In genomic region chr17:1040216-1040600, GRCh38 we compare ENCODE assay signal across 12 cellular contexts. TPM values are rescaled to one million over a fixed set of nuclear protein-coding genes. Genes with fewer than 3 reads are reported as not detected.
A peak's percentile ranks its signal among the peaks of the same experiment; 100 is the strongest.
DNase-seq lines count a peak whose midpoint lies in the region; ATAC-seq, FAIRE-seq and TF ChIP-seq lines count a peak whose summit lies in the region.
"Had no signal": no experiment of that assay in that cellular context is flagged by ENCODE, and none has a peak within 500 bp of the region (broad histone marks: within the 10 kb centered on the region; RNA-seq: fewer than 3 reads in every experiment).

No MANE protein-coding gene starts in this region.

- TF ChIP-seq CTCF in right atrium auricular region (IDR thresholded peaks at IDR 0.05) (no peak), pancreas (IDR thresholded peaks at IDR 0.05) (no peak)

- intact Hi-C loops in pancreas (cut with DNase I) = no loop called here

- H3K4me1 ChIP-seq in right atrium auricular region = peaks cover 0 to 61% of the 10 kb centered on the region in 2 donors
- H3K4me1 ChIP-seq in pancreas = no peaks in the 10 kb centered on the region
- no peaks in the 10 kb centered on the region for H3K4me1 ChIP-seq in CD8-positive, alpha-beta memory T cell (ENCODE audit: insufficient read depth, low read length)

- CTCF ChIA-PET in CD8-positive, alpha-beta memory T cell (lab: Charles Lee) = no interaction called here

- peak; percentile 24 for ATAC-seq in stimulated activated naive CD8-positive, alpha-beta T cell treated with anti-CD3 and anti-CD28 coated beads, Interleukin-15, Interleukin-2, amounts not matched to agents 100 U/mL and 50 U/mL, for 24 hours
- no peak for ATAC-seq in stimulated activated naive CD8-positive, alpha-beta T cell treated with anti-CD3 and anti-CD28 coated beads, Interleukin-15, amount 100 ng/mL, for 72 hours
- ATAC-seq in pancreas = peak in 3 of 4 donors; percentile 6 to 58 (median 28)
- ATAC-seq: activated CD4-positive, CD25-positive, alpha-beta regulatory T cell treated with anti-CD3 and anti-CD28 coated beads, Interleukin-2, amount 50 U/mL, for 24 hours had no signal

- H3K36me3 ChIP-seq in right atrium auricular region = no peaks in the 10 kb centered on the region
- no peaks in the 10 kb centered on the region for H3K36me3 ChIP-seq in pancreas
- peaks cover 4% of the 10 kb centered on the region for H3K36me3 ChIP-seq in CD8-positive, alpha-beta memory T cell (ENCODE audit: insufficient read depth, low read length)

- FAIRE-seq in pancreas (lab: Jason Lieb, UNC) = no peak

- WGBS in pancreas, 2 donors = 60 to 68% methylated on average over 13 of the region's 13 CpGs

- H3K9me3 ChIP-seq in right atrium auricular region (no peaks in the 10 kb centered on the region), pancreas (no peaks in the 10 kb centered on the region)
- H3K9me3 ChIP-seq in CD8-positive, alpha-beta memory T cell (ENCODE audit: low read length) = no peaks in the 10 kb centered on the region

- H3K27me3 Mint-ChIP-seq in stimulated activated naive CD8-positive, alpha-beta T cell treated with anti-CD3 and anti-CD28 coated beads, Interleukin-15, amount 100 ng/mL, for 72 hours = no peaks in the 10 kb centered on the region
- no peaks in the 10 kb centered on the region for H3K27me3 Mint-ChIP-seq in activated T-cell treated with anti-CD3 and anti-CD28 coated beads, Interleukin-2, amount 50 U/mL, for 24 hours
- no peaks in the 10 kb centered on the region for H3K27me3 Mint-ChIP-seq in CD8-positive, alpha-beta memory T cell

- peaks cover 9% of the 10 kb centered on the region for H3K4me1 Mint-ChIP-seq in stimulated activated naive CD8-positive, alpha-beta T cell treated with anti-CD3 and anti-CD28 coated beads, Interleukin-15, amount 100 ng/mL, for 72 hours
- no peaks in the 10 kb centered on the region for H3K4me1 Mint-ChIP-seq in activated T-cell treated with anti-CD3 and anti-CD28 coated beads, Interleukin-2, amount 50 U/mL, for 24 hours (ENCODE audit: low read depth)
- H3K4me1 Mint-ChIP-seq in CD8-positive, alpha-beta memory T cell = peaks cover 3 to 11% (median 6%) of the 10 kb centered on the region in 3 donors

- H3K27me3 ChIP-seq in right atrium auricular region (no peaks in the 10 kb centered on the region), pancreas (no peaks in the 10 kb centered on the region)
- no peaks in the 10 kb centered on the region for H3K27me3 ChIP-seq in CD8-positive, alpha-beta memory T cell (ENCODE audit: insufficient read depth, low read length, poor library complexity, severe bottlenecking)

- peaks cover 22% of the 10 kb centered on the region for H3K36me3 Mint-ChIP-seq in activated T-cell treated with anti-CD3 and anti-CD28 coated beads, Interleukin-2, amount 50 U/mL, for 24 hours (ENCODE audit: low read depth)
- H3K36me3 Mint-ChIP-seq in CD8-positive, alpha-beta memory T cell = peaks cover 0 to 35% (median 12%) of the 10 kb centered on the region in 3 donors

- H3K4me3 ChIP-seq in right atrium auricular region = no peak overlapping the region
- no peak overlapping the region for H3K4me3 ChIP-seq in pancreas
- no peak overlapping the region for H3K4me3 ChIP-seq in CD8-positive, alpha-beta memory T cell (ENCODE audit: low read length)

- H3K27ac ChIP-seq in right atrium auricular region = peak overlapping the region; percentile 71 to 76
- H3K27ac ChIP-seq in pancreas = peak overlapping the region in 3 of 4 donors; percentile 15 to 70 (median 33)
- no peak overlapping the region for H3K27ac ChIP-seq in CD8-positive, alpha-beta memory T cell (ENCODE audit: low read depth, low read length)

- DNase-seq in stimulated activated naive CD8-positive, alpha-beta T cell treated with anti-CD3 and anti-CD28 coated beads, Interleukin-15, Interleukin-2, amounts not matched to agents 100 U/mL and 50 U/mL, for 24 hours = no peak
- DNase-seq in stimulated activated naive CD8-positive, alpha-beta T cell treated with anti-CD3 and anti-CD28 coated beads, Interleukin-15, amount 100 ng/mL, for 72 hours = no peak
- DNase-seq in right atrium auricular region (ENCODE audit: low spot score) = no peak
- peak in 2 of 6 donors; percentile 18 to 60 for DNase-seq in pancreas
- no peak for DNase-seq in activated T-cell treated with anti-CD3 and anti-CD28 coated beads, Interleukin-2, amount 50 U/mL, for 24 hours
- DNase-seq in DMS53 (lab: John Stamatoyannopoulos, UW) = no peak
- no peak for DNase-seq in DMS79 treated with DMSO at 0.1 percent for 48 hours (lab: John Stamatoyannopoulos, UW)
- DNase-seq in CD8-positive, alpha-beta memory T cell = no peak
- DNase-seq: activated naive CD4-positive, alpha-beta T cell treated with Interleukin-2 at 50 U/mL for 16 hours; KG1; NCI-H2227 treated with DMSO at 0.1 percent for 48 hours had no signal

- H3K4me3 Mint-ChIP-seq in stimulated activated naive CD8-positive, alpha-beta T cell treated with anti-CD3 and anti-CD28 coated beads, Interleukin-15, amount 100 ng/mL, for 72 hours = no peak overlapping the region
- H3K4me3 Mint-ChIP-seq in activated T-cell treated with anti-CD3 and anti-CD28 coated beads, Interleukin-2, amount 50 U/mL, for 24 hours = no peak overlapping the region
- H3K4me3 Mint-ChIP-seq in CD8-positive, alpha-beta memory T cell = no peak overlapping the region

- POLR2A ChIA-PET in CD8-positive, alpha-beta memory T cell (lab: Charles Lee) = no interaction called here

- no peak overlapping the region for H3K27ac Mint-ChIP-seq in stimulated activated naive CD8-positive, alpha-beta T cell treated with anti-CD3 and anti-CD28 coated beads, Interleukin-15, amount 100 ng/mL, for 72 hours
- H3K27ac Mint-ChIP-seq in activated T-cell treated with anti-CD3 and anti-CD28 coated beads, Interleukin-2, amount 50 U/mL, for 24 hours = no peak overlapping the region
- H3K27ac Mint-ChIP-seq in CD8-positive, alpha-beta memory T cell = no peak overlapping the region

- no peaks in the 10 kb centered on the region for H3K9me3 Mint-ChIP-seq in stimulated activated naive CD8-positive, alpha-beta T cell treated with anti-CD3 and anti-CD28 coated beads, Interleukin-15, amount 100 ng/mL, for 72 hours
- H3K9me3 Mint-ChIP-seq in activated T-cell treated with anti-CD3 and anti-CD28 coated beads, Interleukin-2, amount 50 U/mL, for 24 hours = no peaks in the 10 kb centered on the region
- H3K9me3 Mint-ChIP-seq in CD8-positive, alpha-beta memory T cell = no peaks in the 10 kb centered on the region

RNA-seq across cellular contexts. Expression of gene TIMM22, which starts 43.3 kb away (rescaled TPM):
- 10 to 100 TPM; 14.8 to 15.4 TPM for total RNA-seq in right atrium auricular region
- total RNA-seq in pancreas = 1 to 10 TPM; 3.1 to 6.0 (median 4.6) TPM
- 1 to 10 TPM; 3.9 to 6.5 TPM for polyA plus RNA-seq in pancreas
- 10 to 100 TPM; 19.9 to 21.5 TPM for total RNA-seq in CD8-positive, alpha-beta memory T cell
- polyA plus RNA-seq in CD8-positive, alpha-beta memory T cell = 29.2 TPM
